ENCODE assay signal across 13 cellular contexts in the genomic region with DNA sequence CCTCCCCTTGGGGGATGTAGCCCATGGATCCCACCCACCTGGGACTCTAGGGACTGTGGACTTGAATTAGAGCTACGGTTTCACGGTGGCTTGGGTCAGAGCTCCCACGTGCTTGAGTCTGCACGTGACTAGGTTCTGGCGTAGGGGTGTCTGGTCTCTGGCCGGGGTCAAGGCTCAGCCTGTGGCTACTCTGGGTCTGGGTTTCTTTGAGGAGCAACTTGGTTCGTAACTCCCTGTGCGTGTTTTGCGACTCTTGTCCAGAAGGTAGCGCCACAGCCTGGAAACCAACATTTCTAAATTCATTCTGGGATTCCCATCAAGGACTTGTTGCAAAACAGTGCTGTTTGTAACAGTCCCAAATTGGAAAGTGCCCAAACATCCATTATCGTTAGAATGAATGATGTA. TPM values are rescaled to one million over a fixed set of nuclear protein-coding genes. Genes with fewer than 3 reads are reported as not detected.
DNase-seq lines count a peak whose midpoint lies in the region; ATAC-seq, FAIRE-seq and TF ChIP-seq lines count a peak whose summit lies in the region.
"Had no signal": no experiment of that assay in that cellular context is flagged by ENCODE, and none has a peak within 500 bp of the region (broad histone marks: within the 10 kb centered on the region; RNA-seq: fewer than 3 reads in every experiment).

No MANE protein-coding gene starts in this region.

- no peak overlapping the region for H3K9ac ChIP-seq in HepG2 (ENCODE audit: insufficient read depth, low read depth, low read length)
- H3K9ac ChIP-seq in K562 (ENCODE audit: insufficient read depth in 1 of 2, low read depth in 2 of 2, low read length in 2 of 2), result no peak overlapping the region

- H3K36me3 Mint-ChIP-seq in activated naive CD8-positive, alpha-beta T cell treated with anti-CD3 and anti-CD28 coated beads for 36 hours, result no peaks in the 10 kb centered on the region

- H3K9me3 ChIP-seq in HepG2 (ENCODE audit: low read length) (no peaks in the 10 kb centered on the region), right lobe of liver (no peaks in the 10 kb centered on the region), K562 (replicated peaks; ENCODE audit: control insufficient read depth, insufficient read depth, low read depth, low read length) (no peaks in the 10 kb centered on the region), lower lobe of right lung (no peaks in the 10 kb centered on the region)

- no peak for TF ChIP-seq EP300 in HepG2 (IDR thresholded peaks at IDR 0.05; ENCODE audit: low read depth in 2 of 2, low read length in 2 of 2)
- no peak for TF ChIP-seq EP300 in HepG2 (CRISPR knock-in tag; IDR thresholded peaks at IDR 0.05; ENCODE audit: borderline replicate concordance)
- TF ChIP-seq EP300 in K562 (IDR thresholded peaks at IDR 0.05; ENCODE audit: low read length), result no peak

- BruUV-seq in HepG2 (replicated peaks; lab: Mats Ljungman, UMichigan), result no TSS peak
- BruUV-seq in K562 (replicated peaks; lab: Mats Ljungman, UMichigan), result no TSS peak

- TF ChIP-seq RAD21 in HepG2 (CRISPR knock-in tag; IDR thresholded peaks at IDR 0.05) (no peak), K562 (CRISPR knock-in tag; conservative IDR thresholded peaks at IDR 0.05 in 1 of 2, IDR thresholded peaks at IDR 0.05 in 1 of 2) (no peak; a peak in 1 of 4 replicates)

- POLR2A ChIA-PET in HepG2 (lab: Yijun Ruan, JAX), result interaction anchor here (1.1 kb wide), 1 partner anchor 16 kb away, joined by 4 read pairs; no protein-coding TSS in a partner anchor
- POLR2A ChIA-PET in K562 (lab: Yijun Ruan, JAX), result no interaction called here

- peaks cover 52% of the 10 kb centered on the region for H3K4me1 ChIP-seq in HepG2 (ENCODE audit: insufficient read depth, low read length)
- peaks cover 0 to 6% (median 0%) of the 10 kb centered on the region in 4 donors for H3K4me1 ChIP-seq in right lobe of liver
- H3K4me1 ChIP-seq in K562 (replicated peaks in 1 of 2; ENCODE audit: control insufficient read depth in 2 of 2, insufficient read depth in 2 of 2, low read length in 2 of 2), result peaks cover 2 to 10% of the 10 kb centered on the region in 2 experiments; a peak in 3 of 5 replicates
- peaks cover 24% of the 10 kb centered on the region for H3K4me1 ChIP-seq in lower lobe of right lung

- no peaks in the 10 kb centered on the region for H3K9me1 ChIP-seq in K562 (ENCODE audit: control insufficient read depth, insufficient read depth, low read length)

- H3K27me3 ChIP-seq in HepG2 (ENCODE audit: control insufficient read depth in 1 of 2, insufficient read depth in 2 of 2, low read length in 2 of 2) (no peaks in the 10 kb centered on the region), right lobe of liver (no peaks in the 10 kb centered on the region), K562 (ENCODE audit: control insufficient read depth in 2 of 2, insufficient read depth in 2 of 2, low read length in 2 of 2) (no peaks in the 10 kb centered on the region), lower lobe of right lung (ENCODE audit: low read depth) (no peaks in the 10 kb centered on the region)

- in situ Hi-C loops in HepG2 (cut with HindIII; ENCODE audit: extremely low pct_ligation_motif_present, low pct_unique_long_range_greater_than_20kb), result no loop called here
- in situ Hi-C loops in K562 (cut with MboI), result no loop called here

- no peak overlapping the region for H3K4me3 Mint-ChIP-seq in activated naive CD8-positive, alpha-beta T cell treated with anti-CD3 and anti-CD28 coated beads for 36 hours
- H3K4me3 Mint-ChIP-seq: activated naive CD8-positive, alpha-beta T cell treated with anti-CD3 and anti-CD28 coated beads, Interleukin-2, amount 50 U/mL, for 24 hours; effector memory CD8-positive, alpha-beta T cell had no signal

- no peaks in the 10 kb centered on the region for H3K9me3 Mint-ChIP-seq in activated naive CD8-positive, alpha-beta T cell treated with anti-CD3 and anti-CD28 coated beads for 36 hours
- H3K9me3 Mint-ChIP-seq: activated naive CD8-positive, alpha-beta T cell treated with anti-CD3 and anti-CD28 coated beads, Interleukin-2, amount 50 U/mL, for 24 hours; effector memory CD8-positive, alpha-beta T cell had no signal

- DNase-seq in HepG2 (ENCODE audit: low spot score) (peak; percentile 27), right lobe of liver (no peak), K562 (ENCODE audit: extremely low read depth in 1 of 4, low spot score in 3 of 4) (peak in 3 of 4 experiments; percentile 27 to 33 (median 31)), lower lobe of right lung (peak; percentile 41), cortex of kidney (lab: John Stamatoyannopoulos, UW) (no peak), NCI-H345 treated with DMSO at 0.1 percent for 48 hours (lab: John Stamatoyannopoulos, UW; ENCODE audit: unreplicated experiment) (no peak)
- no peak for DNase-seq in activated naive CD8-positive, alpha-beta T cell treated with anti-CD3 and anti-CD28 coated beads for 36 hours
- DNase-seq: activated naive CD8-positive, alpha-beta T cell treated with anti-CD3 and anti-CD28 coated beads, Interleukin-2, amount 50 U/mL, for 24 hours; effector memory CD8-positive, alpha-beta T cell; NCI-H2029; RPMI8226 had no signal

- no peak overlapping the region for H2AFZ ChIP-seq in HepG2 (ENCODE audit: low read length)
- no peak overlapping the region for H2AFZ ChIP-seq in K562 (ENCODE audit: low read depth, low read length)

- H3K4me3 ChIP-seq in HepG2 (replicated peaks in 1 of 3; ENCODE audit: insufficient read depth in 1 of 3, low read depth in 2 of 3, low read length in 3 of 3) (peak overlapping the region in 1 of 3 experiments; percentile 2; a peak in 1 of 6 replicates), right lobe of liver (no peak overlapping the region), K562 (no peak overlapping the region), lower lobe of right lung (no peak overlapping the region)

- H3K4me1 Mint-ChIP-seq in activated naive CD8-positive, alpha-beta T cell treated with anti-CD3 and anti-CD28 coated beads for 36 hours, result peaks cover 33% of the 10 kb centered on the region

- H3K27ac ChIP-seq in HepG2 (ENCODE audit: extremely low read length, insufficient read depth, low read length) (no peak overlapping the region), right lobe of liver (no peak overlapping the region), K562 (ENCODE audit: extremely low read depth, low read depth, low read length) (no peak overlapping the region), lower lobe of right lung (no peak overlapping the region)
- H3K27ac ChIP-seq: C4-2B had no signal

- FAIRE-seq in HepG2 (lab: Jason Lieb, UNC) (peak; percentile 63), K562 (lab: Jason Lieb, UNC) (no peak)

- 4% methylated on average over 7 of the region's 11 CpGs for WGBS in HepG2 (ENCODE audit: low lambda C conversion rate)
- WGBS in right lobe of liver (ENCODE audit: insufficient coverage, low coverage, low lambda C conversion rate, missing lambda C conversion rate), result 49% methylated on average over 9 of the region's 11 CpGs
- WGBS in K562 (ENCODE audit: insufficient coverage, low coverage, missing lambda C conversion rate), result 12% methylated on average over 10 of the region's 11 CpGs

- H3K27me3 Mint-ChIP-seq in activated naive CD8-positive, alpha-beta T cell treated with anti-CD3 and anti-CD28 coated beads for 36 hours, result no peaks in the 10 kb centered on the region
- H3K27me3 Mint-ChIP-seq: activated naive CD8-positive, alpha-beta T cell treated with anti-CD3 and anti-CD28 coated beads, Interleukin-2, amount 50 U/mL, for 24 hours; effector memory CD8-positive, alpha-beta T cell had no signal

- H3K36me3 ChIP-seq in HepG2 (replicated peaks in 1 of 2; ENCODE audit: control insufficient read depth in 1 of 2, insufficient read depth in 2 of 2, low read length in 2 of 2) (no peaks in the 10 kb centered on the region), right lobe of liver (no peaks in the 10 kb centered on the region), K562 (ENCODE audit: control insufficient read depth, insufficient read depth, low read length) (no peaks in the 10 kb centered on the region), lower lobe of right lung (no peaks in the 10 kb centered on the region)

- CTCF ChIA-PET in HepG2 (lab: Yijun Ruan, JAX; ENCODE audit: low intra/inter-chr PET ratio, low total read pairs) (interaction anchor here (1.3 kb wide), 1 partner anchor 66 kb away, joined by 6 read pairs; no protein-coding TSS in a partner anchor), K562 (lab: Yijun Ruan, JAX; ENCODE audit: low intra/inter-chr PET ratio) (no interaction called here)

- TF ChIP-seq POLR2A in HepG2 (IDR thresholded peaks at IDR 0.05; ENCODE audit: insufficient read depth in 1 of 2, low read depth in 2 of 2, low read length in 2 of 2) (no peak), right lobe of liver (IDR thresholded peaks at IDR 0.05) (no peak), K562 (conservative IDR thresholded peaks at IDR 0.05) (no peak)

- H3K27ac Mint-ChIP-seq in activated naive CD8-positive, alpha-beta T cell treated with anti-CD3 and anti-CD28 coated beads for 36 hours, result no peak overlapping the region
- H3K27ac Mint-ChIP-seq: activated naive CD8-positive, alpha-beta T cell treated with anti-CD3 and anti-CD28 coated beads, Interleukin-2, amount 50 U/mL, for 24 hours; effector memory CD8-positive, alpha-beta T cell had no signal

- ATAC-seq in HepG2 (peak; percentile 8; the same call in 2 of the 3 replicates), right lobe of liver (no peak), K562 (peak; percentile 56), lower lobe of right lung (peak in 1 of 2 donors; percentile 2), HG03571 (IDR thresholded peaks at IDR 0.05; ENCODE audit: unreplicated experiment) (no peak)
- ATAC-seq: activated naive CD8-positive, alpha-beta T cell treated with anti-CD3 and anti-CD28 coated beads, Interleukin-2, amount 50 U/mL, for 24 hours; effector memory CD8-positive, alpha-beta T cell had no signal

- TF ChIP-seq CTCF in HepG2 (CRISPR knock-in tag; IDR thresholded peaks at IDR 0.05), result peak; percentile 52
- TF ChIP-seq CTCF in right lobe of liver (IDR thresholded peaks at IDR 0.05), result no peak
- TF ChIP-seq CTCF in K562 (IDR thresholded peaks at IDR 0.05 in 2 of 3, conservative IDR thresholded peaks at IDR 0.05 in 1 of 3; ENCODE audit: insufficient read depth in 2 of 3, low read depth in 1 of 3, low read length in 3 of 3), result peak; percentile 32 to 40 (median 36); a peak in 5 of 6 replicates
- no peak for TF ChIP-seq CTCF in lower lobe of right lung (IDR thresholded peaks at IDR 0.05)

- H4K20me1 ChIP-seq in HepG2 (ENCODE audit: insufficient read depth, low read length) (no peaks in the 10 kb centered on the region), K562 (replicated peaks; ENCODE audit: control insufficient read depth, insufficient read depth, low read length) (no peaks in the 10 kb centered on the region)

- H3K4me2 ChIP-seq in HepG2 (ENCODE audit: low read depth, low read length) (peak overlapping the region; percentile 52), K562 (ENCODE audit: insufficient read depth, low read length) (no peak overlapping the region)

- H3K79me2 ChIP-seq in HepG2 (ENCODE audit: insufficient read depth, low read length) (no peaks in the 10 kb centered on the region), K562 (ENCODE audit: control insufficient read depth, insufficient read depth, low read length) (no peaks in the 10 kb centered on the region)

- intact Hi-C loops in HepG2 (cut with micrococcal nuclease; ENCODE audit: unreplicated experiment), result loop anchor here (10.0 kb wide), 1 partner anchor 324 kb away; no protein-coding TSS in a partner anchor
- intact Hi-C loops in right lobe of liver (cut with DNase I), result no loop called here
- intact Hi-C loops in K562 (cut with micrococcal nuclease), result loop anchor here (10.0 kb wide), 1 partner anchor 144 kb away; a partner anchor contains a TSS
- intact Hi-C loops in lower lobe of right lung (cut with DNase I), result loop anchor here (10.0 kb wide), 1 partner anchor 64 kb away; no protein-coding TSS in a partner anchor

RNA-seq across cellular contexts. Expression of a gene that starts 0.5 kb away (rescaled TPM):
- 0.70 and 0.80 TPM in 2 replicates for total RNA-seq in HepG2 (2016; rRNA removed; fragmentation: Illumina TruSeq; extraction: Trizol)
- total RNA-seq in HepG2 (2016; cell fraction: cytosol; rRNA removed; fragmentation: Illumina TruSeq; extraction: Trizol; ENCODE audit: low read depth), result 0.20 and 0.26 TPM in 2 replicates
- total RNA-seq in HepG2 (2016; cell fraction: insoluble cytoplasmic fraction; rRNA removed; fragmentation: Illumina TruSeq; extraction: Trizol), result 0.68 and 1.1 TPM in 2 replicates
- total RNA-seq in HepG2 (2016; cell fraction: membrane; rRNA removed; fragmentation: Illumina TruSeq; extraction: Trizol), result 0.59 and 0.62 TPM in 2 replicates
- 0.28 and 0.37 TPM in 2 replicates for total RNA-seq in HepG2 (2016; cell fraction: nucleus; rRNA removed; fragmentation: Illumina TruSeq; extraction: Trizol)
- polyA plus RNA-seq in HepG2 (2011; rRNA removed), result 0.14 and 0.16 TPM in 2 replicates
- polyA plus RNA-seq in HepG2 (2011; cell fraction: cytosol; rRNA removed), result 0.10 and 0.12 TPM in 2 replicates
- polyA plus RNA-seq in HepG2 (2011; cell fraction: nucleus; rRNA removed), result 0.09 and 0.43 TPM in 2 replicates
- 0.24 and 0.29 TPM in 2 replicates for polyA plus RNA-seq in HepG2 (2012)
- polyA plus RNA-seq in HepG2 (2016; cell fraction: cytosol; fragmentation: Illumina TruSeq; extraction: Trizol; ENCODE audit: low read depth), result 0.24 and 0.27 TPM in 2 replicates
- polyA plus RNA-seq in HepG2 (2016; cell fraction: insoluble cytoplasmic fraction; fragmentation: Illumina TruSeq; extraction: Trizol; ENCODE audit: low read depth), result 0.71 and 1.2 TPM in 2 replicates
- polyA plus RNA-seq in HepG2 (2016; cell fraction: membrane; fragmentation: Illumina TruSeq; extraction: Trizol; ENCODE audit: low read depth), result 0.50 and 0.52 TPM in 2 replicates
- 1.1 and 1.5 TPM in 2 replicates for polyA plus RNA-seq in HepG2 (2016; cell fraction: nucleus; fragmentation: Illumina TruSeq; extraction: Trizol; ENCODE audit: insufficient read depth, low read depth)
- 0.38 TPM in 1 of 2 replicates, not detected in the other for polyA minus RNA-seq in HepG2 (2011; rRNA and poly(A)+ RNA removed; ENCODE audit: low replicate concordance)
- not detected in 2 replicates for polyA minus RNA-seq in HepG2 (2011; cell fraction: cytosol; rRNA and poly(A)+ RNA removed)
- 0.12 TPM in 1 of 2 replicates, not detected in the other for polyA minus RNA-seq in HepG2 (2011; cell fraction: nucleus; rRNA and poly(A)+ RNA removed)
- total RNA-seq in right lobe of liver, result under 1 TPM; 0.09 to 0.92 (median 0.27) TPM
- total RNA-seq in K562 (2011; cell fraction: chromatin; rRNA removed; ENCODE audit: low replicate concordance), result not detected in 2 replicates
- not detected in 2 replicates for total RNA-seq in K562 (2011; cell fraction: nucleolus; rRNA removed)
- total RNA-seq in K562 (2011; cell fraction: nucleoplasm; rRNA removed), result not detected in 2 replicates
- total RNA-seq in K562 (2014; rRNA removed), result not detected in 2 replicates
- not detected in 2 replicates for total RNA-seq in K562 (2014; rRNA removed; fragmentation: Illumina TruSeq; extraction: Trizol)
- total RNA-seq in K562 (2015; rRNA removed; fragmentation: Illumina TruSeq; extraction: Trizol), result not detected in 2 replicates
- 0.09 TPM in 1 of 2 replicates, not detected in the other for total RNA-seq in K562 (2021)
- polyA plus RNA-seq in K562 (2011; rRNA removed), result not detected in 2 replicates
- polyA plus RNA-seq in K562 (2011; cell fraction: cytosol; rRNA removed), result not detected in 2 replicates
- not detected in 2 replicates for polyA plus RNA-seq in K562 (2011; cell fraction: nucleus; rRNA removed)
- not detected in 2 replicates for polyA plus RNA-seq in K562 (2012)
- not detected in 2 replicates for polyA plus RNA-seq in K562 (2014; fragmentation: Illumina TruSeq; extraction: Trizol)
- polyA plus RNA-seq in K562 (2014; fragmentation: Nextera tagmentation; extraction: Ambion mirVana), result not detected
- polyA plus RNA-seq in K562 (2014; rRNA removed), result 0.42 TPM in 1 of 2 replicates, not detected in the other
- polyA minus RNA-seq in K562 (2011; rRNA and poly(A)+ RNA removed), result not detected in 2 replicates
- polyA minus RNA-seq in K562 (2011; cell fraction: cytosol; rRNA and poly(A)+ RNA removed), result not detected in 2 replicates
- not detected in 2 replicates for polyA minus RNA-seq in K562 (2011; cell fraction: nucleus; rRNA and poly(A)+ RNA removed)
- total RNA-seq in lower lobe of right lung, result 3.7 TPM
- not detected for total RNA-seq in activated naive CD8-positive, alpha-beta T cell treated with anti-CD3 and anti-CD28 coated beads for 36 hours

RNA-seq across cellular contexts. Expression of a gene that starts 5.7 kb away (rescaled TPM):
- total RNA-seq in HepG2 (2016; rRNA removed; fragmentation: Illumina TruSeq; extraction: Trizol) (40.4 and 54.8 TPM in 2 replicates), right lobe of liver (10 to 100 TPM; 16.3 to 32.0 (median 23.7) TPM), K562 (2014; rRNA removed) (109 and 132 TPM in 2 replicates), K562 (2014; rRNA removed; fragmentation: Illumina TruSeq; extraction: Trizol) (19.8 and 23.3 TPM in 2 replicates), K562 (2015; rRNA removed; fragmentation: Illumina TruSeq; extraction: Trizol) (47.2 and 47.6 TPM in 2 replicates), K562 (2021) (107 and 114 TPM in 2 replicates), lower lobe of right lung (38.8 TPM)
- 58.9 and 65.5 TPM in 2 replicates for total RNA-seq in HepG2 (2016; cell fraction: cytosol; rRNA removed; fragmentation: Illumina TruSeq; extraction: Trizol; ENCODE audit: low read depth)
- 35.1 and 61.8 TPM in 2 replicates for total RNA-seq in HepG2 (2016; cell fraction: insoluble cytoplasmic fraction; rRNA removed; fragmentation: Illumina TruSeq; extraction: Trizol)
- 24.4 and 24.9 TPM in 2 replicates for total RNA-seq in HepG2 (2016; cell fraction: membrane; rRNA removed; fragmentation: Illumina TruSeq; extraction: Trizol)
- 52.0 and 62.6 TPM in 2 replicates for total RNA-seq in HepG2 (2016; cell fraction: nucleus; rRNA removed; fragmentation: Illumina TruSeq; extraction: Trizol)
- polyA plus RNA-seq in HepG2 (2011; rRNA removed) (18.6 and 28.4 TPM in 2 replicates), K562 (2011; rRNA removed) (17.7 and 32.4 TPM in 2 replicates), K562 (2014; fragmentation: Illumina TruSeq; extraction: Trizol) (70.7 and 73.8 TPM in 2 replicates), K562 (2014; fragmentation: Nextera tagmentation; extraction: Ambion mirVana) (1 to 10 TPM; 2.0 to 2.4 TPM), K562 (2014; rRNA removed) (69.7 and 77.2 TPM in 2 replicates)
- 9.7 and 12.5 TPM in 2 replicates for polyA plus RNA-seq in HepG2 (2011; cell fraction: cytosol; rRNA removed)
- polyA plus RNA-seq in HepG2 (2011; cell fraction: nucleus; rRNA removed), result 158 and 176 TPM in 2 replicates
- 28.0 and 41.5 TPM in 2 replicates for polyA plus RNA-seq in HepG2 (2012)
- 7.8 and 7.9 TPM in 2 replicates for polyA plus RNA-seq in HepG2 (2016; cell fraction: cytosol; fragmentation: Illumina TruSeq; extraction: Trizol; ENCODE audit: low read depth)
- 28.2 and 32.7 TPM in 2 replicates for polyA plus RNA-seq in HepG2 (2016; cell fraction: insoluble cytoplasmic fraction; fragmentation: Illumina TruSeq; extraction: Trizol; ENCODE audit: low read depth)
- polyA plus RNA-seq in HepG2 (2016; cell fraction: membrane; fragmentation: Illumina TruSeq; extraction: Trizol; ENCODE audit: low read depth), result 9.0 and 12.1 TPM in 2 replicates
- polyA plus RNA-seq in HepG2 (2016; cell fraction: nucleus; fragmentation: Illumina TruSeq; extraction: Trizol; ENCODE audit: insufficient read depth, low read depth), result 146 and 160 TPM in 2 replicates
- 50.2 and 100 TPM in 2 replicates for polyA minus RNA-seq in HepG2 (2011; rRNA and poly(A)+ RNA removed; ENCODE audit: low replicate concordance)
- polyA minus RNA-seq in HepG2 (2011; cell fraction: cytosol; rRNA and poly(A)+ RNA removed), result 19.4 and 21.0 TPM in 2 replicates
- polyA minus RNA-seq in HepG2 (2011; cell fraction: nucleus; rRNA and poly(A)+ RNA removed), result 53.3 and 54.8 TPM in 2 replicates
- total RNA-seq in K562 (2011; cell fraction: chromatin; rRNA removed; ENCODE audit: low replicate concordance), result 95.2 and 270 TPM in 2 replicates
- total RNA-seq in K562 (2011; cell fraction: nucleolus; rRNA removed), result 174 and 191 TPM in 2 replicates
- total RNA-seq in K562 (2011; cell fraction: nucleoplasm; rRNA removed), result 98.3 and 111 TPM in 2 replicates
- 16.3 and 33.1 TPM in 2 replicates for polyA plus RNA-seq in K562 (2011; cell fraction: cytosol; rRNA removed)
- 131 and 209 TPM in 2 replicates for polyA plus RNA-seq in K562 (2011; cell fraction: nucleus; rRNA removed)
- 37.2 and 61.4 TPM in 2 replicates for polyA plus RNA-seq in K562 (2012)
- polyA minus RNA-seq in K562 (2011; rRNA and poly(A)+ RNA removed), result 23.5 and 30.7 TPM in 2 replicates
- 53.6 and 56.5 TPM in 2 replicates for polyA minus RNA-seq in K562 (2011; cell fraction: cytosol; rRNA and poly(A)+ RNA removed)
- polyA minus RNA-seq in K562 (2011; cell fraction: nucleus; rRNA and poly(A)+ RNA removed), result 54.6 and 62.6 TPM in 2 replicates
- 100 to 1,000 TPM; 174 to 176 TPM for total RNA-seq in activated naive CD8-positive, alpha-beta T cell treated with anti-CD3 and anti-CD28 coated beads for 36 hours

RNA-seq across cellular contexts. Expression of a gene that starts 23.5 kb away (rescaled TPM):
- total RNA-seq in HepG2 (2016; rRNA removed; fragmentation: Illumina TruSeq; extraction: Trizol) (5.1 and 5.8 TPM in 2 replicates), right lobe of liver (under 1 TPM in 3 of 6 experiments, not detected in 3; 0.12 to 0.25 (median 0.14) TPM), K562 (2014; rRNA removed) (not detected in 2 replicates), K562 (2014; rRNA removed; fragmentation: Illumina TruSeq; extraction: Trizol) (not detected in 2 replicates), K562 (2015; rRNA removed; fragmentation: Illumina TruSeq; extraction: Trizol) (not detected in 2 replicates), K562 (2021) (not detected in 2 replicates), lower lobe of right lung (6.4 TPM)
- total RNA-seq in HepG2 (2016; cell fraction: cytosol; rRNA removed; fragmentation: Illumina TruSeq; extraction: Trizol; ENCODE audit: low read depth), result 1.5 and 1.6 TPM in 2 replicates
- 5.3 and 5.8 TPM in 2 replicates for total RNA-seq in HepG2 (2016; cell fraction: insoluble cytoplasmic fraction; rRNA removed; fragmentation: Illumina TruSeq; extraction: Trizol)
- total RNA-seq in HepG2 (2016; cell fraction: membrane; rRNA removed; fragmentation: Illumina TruSeq; extraction: Trizol), result 4.8 and 5.0 TPM in 2 replicates
- 3.0 and 4.2 TPM in 2 replicates for total RNA-seq in HepG2 (2016; cell fraction: nucleus; rRNA removed; fragmentation: Illumina TruSeq; extraction: Trizol)
- polyA plus RNA-seq in HepG2 (2011; rRNA removed) (0.41 and 1.1 TPM in 2 replicates), K562 (2011; rRNA removed) (0.04 TPM in 1 of 2 replicates, not detected in the other), K562 (2014; fragmentation: Illumina TruSeq; extraction: Trizol) (not detected in 2 replicates), K562 (2014; fragmentation: Nextera tagmentation; extraction: Ambion mirVana) (not detected), K562 (2014; rRNA removed) (not detected in 2 replicates)
- polyA plus RNA-seq in HepG2 (2011; cell fraction: cytosol; rRNA removed), result 0.38 and 0.64 TPM in 2 replicates
- polyA plus RNA-seq in HepG2 (2011; cell fraction: nucleus; rRNA removed), result 0.42 and 0.95 TPM in 2 replicates
- 0.58 and 0.69 TPM in 2 replicates for polyA plus RNA-seq in HepG2 (2012)
- polyA plus RNA-seq in HepG2 (2016; cell fraction: cytosol; fragmentation: Illumina TruSeq; extraction: Trizol; ENCODE audit: low read depth), result 1.8 TPM in 2 replicates
- polyA plus RNA-seq in HepG2 (2016; cell fraction: insoluble cytoplasmic fraction; fragmentation: Illumina TruSeq; extraction: Trizol; ENCODE audit: low read depth), result 7.9 and 8.6 TPM in 2 replicates
- 2.3 and 3.2 TPM in 2 replicates for polyA plus RNA-seq in HepG2 (2016; cell fraction: membrane; fragmentation: Illumina TruSeq; extraction: Trizol; ENCODE audit: low read depth)
- 5.8 and 9.1 TPM in 2 replicates for polyA plus RNA-seq in HepG2 (2016; cell fraction: nucleus; fragmentation: Illumina TruSeq; extraction: Trizol; ENCODE audit: insufficient read depth, low read depth)
- 1.9 TPM in 1 of 2 replicates, not detected in the other for polyA minus RNA-seq in HepG2 (2011; rRNA and poly(A)+ RNA removed; ENCODE audit: low replicate concordance)
- polyA minus RNA-seq in HepG2 (2011; cell fraction: cytosol; rRNA and poly(A)+ RNA removed), result 0.70 and 0.99 TPM in 2 replicates
- polyA minus RNA-seq in HepG2 (2011; cell fraction: nucleus; rRNA and poly(A)+ RNA removed), result 0.13 TPM in 1 of 2 replicates, not detected in the other
- total RNA-seq in K562 (2011; cell fraction: chromatin; rRNA removed; ENCODE audit: low replicate concordance), result not detected in 2 replicates
- total RNA-seq in K562 (2011; cell fraction: nucleolus; rRNA removed), result not detected in 2 replicates
- not detected in 2 replicates for total RNA-seq in K562 (2011; cell fraction: nucleoplasm; rRNA removed)
- not detected in 2 replicates for polyA plus RNA-seq in K562 (2011; cell fraction: cytosol; rRNA removed)
- not detected in 2 replicates for polyA plus RNA-seq in K562 (2011; cell fraction: nucleus; rRNA removed)
- polyA plus RNA-seq in K562 (2012), result not detected in 2 replicates
- not detected in 2 replicates for polyA minus RNA-seq in K562 (2011; rRNA and poly(A)+ RNA removed)
- not detected in 2 replicates for polyA minus RNA-seq in K562 (2011; cell fraction: cytosol; rRNA and poly(A)+ RNA removed)
- not detected in 2 replicates for polyA minus RNA-seq in K562 (2011; cell fraction: nucleus; rRNA and poly(A)+ RNA removed)
- total RNA-seq in activated naive CD8-positive, alpha-beta T cell treated with anti-CD3 and anti-CD28 coated beads for 36 hours, result not detected

Comparison
In these comparisons a context has a peak if more than half of its experiments do, and no peak if none do; other contexts are left out.
1. ATAC-seq: peak in HepG2 (single experiment) and K562 (single experiment); none in right lobe of liver (0 of 4) and HG03571 (single experiment).
2. DNase-seq: peak in HepG2 (single experiment), K562 (3 of 4) and lower lobe of right lung (single experiment); none in right lobe of liver (0 of 3), activated naive CD8-positive, alpha-beta T cell treated with anti-CD3 and anti-CD28 coated beads for 36 hours (single experiment), cortex of kidney (single experiment) and NCI-H345 treated with DMSO at 0.1 percent for 48 hours (single experiment).
3. CTCF ChIP-seq: peak in HepG2 (single experiment) and K562 (3 of 3); none in right lobe of liver (0 of 4) and lower lobe of right lung (single experiment).
4. intact Hi-C loops: an anchor here in HepG2 (10.0 kb wide), K562 (10.0 kb wide) and lower lobe of right lung (10.0 kb wide); none called in right lobe of liver.